In the genomic region with DNA sequence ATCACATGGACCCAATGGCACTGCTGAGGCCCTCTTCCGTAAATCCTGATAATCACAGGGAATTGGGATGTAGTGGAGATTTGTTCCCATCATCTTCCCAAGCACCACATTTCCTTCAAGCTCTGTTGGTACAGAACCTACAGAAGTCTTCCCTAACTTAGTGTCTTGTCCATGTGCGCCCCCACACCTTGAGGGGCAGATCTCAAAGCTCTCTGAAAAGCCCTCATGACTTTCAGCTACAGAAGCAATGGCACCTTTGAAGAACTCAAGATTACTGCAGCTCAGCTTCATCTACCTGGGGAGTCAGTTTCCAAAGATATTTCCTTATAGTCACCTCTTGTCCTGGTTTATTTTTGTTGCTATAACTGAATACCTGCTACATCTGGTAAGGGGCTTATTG, we compare ENCODE assay signal across 31 cellular contexts. TPM values are rescaled to one million over a fixed set of nuclear protein-coding genes. Genes with fewer than 3 reads are reported as not detected.
"Had no signal": no experiment of that assay in that cellular context is flagged by ENCODE, and none has a peak within 500 bp of the region (broad histone marks: within the 10 kb centered on the region; RNA-seq: fewer than 3 reads in every experiment).

No MANE protein-coding gene starts in this region.

- ATAC-seq: stimulated activated effector memory CD8-positive, alpha-beta T cell treated with anti-CD3 and anti-CD28 coated beads, Interleukin-12 subunit alpha, Interleukin-12 subunit beta, amount 100 ng/mL, for 72 hours; stimulated activated memory B cell treated with anti-CD40 and anti-IgM and Interleukin-4, amounts not matched to agents 10 μg/mL and 1 μg/mL and 100 μg/mL, for 72 hours; stimulated activated naive B cell treated with anti-CD40 and anti-IgM and Interleukin-4, amounts not matched to agents 10 μg/mL and 1 μg/mL and 100 μg/mL, for 72 hours; stimulated activated naive CD8-positive, alpha-beta T cell treated with anti-CD3 and anti-CD28 coated beads, Interleukin-15, amount 100 ng/mL, for 72 hours; stimulated activated naive CD8-positive, alpha-beta T cell treated with anti-CD3 and anti-CD28 coated beads, Interleukin-15, Interleukin-2, amounts not matched to agents 100 U/mL and 50 U/mL, for 24 hours; upper lobe of right lung had no signal

- H3K4me3 Mint-ChIP-seq: stimulated activated effector memory CD8-positive, alpha-beta T cell treated with anti-CD3 and anti-CD28 coated beads, Interleukin-12 subunit alpha, Interleukin-12 subunit beta, amount 100 ng/mL, for 72 hours; stimulated activated memory B cell treated with anti-CD40 and anti-IgM and Interleukin-4, amounts not matched to agents 10 μg/mL and 1 μg/mL and 100 μg/mL, for 72 hours; stimulated activated naive B cell treated with anti-CD40 and anti-IgM and Interleukin-4, amounts not matched to agents 10 μg/mL and 1 μg/mL and 100 μg/mL, for 72 hours; stimulated activated naive CD8-positive, alpha-beta T cell treated with anti-CD3 and anti-CD28 coated beads, Interleukin-15, amount 100 ng/mL, for 72 hours; stimulated activated naive CD8-positive, alpha-beta T cell treated with anti-CD3 and anti-CD28 coated beads, Interleukin-15, Interleukin-2, amounts not matched to agents 100 ng/mL and 50 ng/mL, for 24 hours; type B pancreatic cell had no signal

- H3K4me1 Mint-ChIP-seq: stimulated activated effector memory CD8-positive, alpha-beta T cell treated with anti-CD3 and anti-CD28 coated beads, Interleukin-12 subunit alpha, Interleukin-12 subunit beta, amount 100 ng/mL, for 72 hours; stimulated activated memory B cell treated with anti-CD40 and anti-IgM and Interleukin-4, amounts not matched to agents 10 μg/mL and 1 μg/mL and 100 μg/mL, for 72 hours; stimulated activated naive B cell treated with anti-CD40 and anti-IgM and Interleukin-4, amounts not matched to agents 10 μg/mL and 1 μg/mL and 100 μg/mL, for 72 hours; stimulated activated naive CD8-positive, alpha-beta T cell treated with anti-CD3 and anti-CD28 coated beads, Interleukin-15, amount 100 ng/mL, for 72 hours had no signal

- DNase-seq: stimulated activated CD4-positive, alpha-beta T cell treated with anti-CD3 and anti-CD28 coated beads, Interleukin-2, amount 100 ng/mL, for 48 hours; stimulated activated CD4-positive, alpha-beta T cell treated with anti-CD3 and anti-CD28 coated beads, Interleukin-4, amount 100 ng/mL, for 1 hour; stimulated activated CD4-positive, alpha-beta T cell treated with anti-CD3 and anti-CD28 coated beads, Interleukin-4, amount 100 ng/mL, for 24 hours; stimulated activated CD4-positive, alpha-beta T cell treated with anti-CD3 and anti-CD28 coated beads, Interleukin-4, amount 100 ng/mL, for 4 hours; stimulated activated CD8-positive, alpha-beta memory T cell treated with anti-CD3 and anti-CD28 coated beads, Interleukin-4, amount 100 ng/mL, for 48 hours; stimulated activated naive B cell treated with anti-CD40 and anti-IgM and Interleukin-4, amounts not matched to agents 10 μg/mL and 1 μg/mL and 100 μg/mL, for 72 hours; stimulated activated naive CD4-positive, alpha-beta T cell; stimulated activated naive CD4-positive, alpha-beta T cell treated with Interleukin-2 at 50 U/mL for 16 hours; stimulated activated naive CD8-positive, alpha-beta T cell treated with anti-CD3 and anti-CD28 coated beads, Interleukin-15, amount 100 ng/mL, for 72 hours; stimulated activated naive CD8-positive, alpha-beta T cell treated with anti-CD3 and anti-CD28 coated beads, Interleukin-15, Interleukin-2, amounts not matched to agents 100 U/mL and 50 U/mL, for 24 hours; stomach; substantia nigra; testis; thyroid gland; tibial artery; transverse colon; trophoblast cell; upper lobe of left lung; upper lobe of right lung; uterus had no signal

- H3K27me3 Mint-ChIP-seq: stimulated activated memory B cell treated with anti-CD40 and anti-IgM and Interleukin-4, amounts not matched to agents 10 μg/mL and 1 μg/mL and 100 μg/mL, for 72 hours; stimulated activated naive B cell treated with anti-CD40 and anti-IgM and Interleukin-4, amounts not matched to agents 10 μg/mL and 1 μg/mL and 100 μg/mL, for 72 hours; stimulated activated naive CD8-positive, alpha-beta T cell treated with anti-CD3 and anti-CD28 coated beads, Interleukin-15, amount 100 ng/mL, for 72 hours; stimulated activated naive CD8-positive, alpha-beta T cell treated with anti-CD3 and anti-CD28 coated beads, Interleukin-15, Interleukin-2, amounts not matched to agents 100 ng/mL and 50 ng/mL, for 24 hours; type B pancreatic cell had no signal

- H3K27ac Mint-ChIP-seq: stimulated activated effector memory CD8-positive, alpha-beta T cell treated with anti-CD3 and anti-CD28 coated beads, Interleukin-12 subunit alpha, Interleukin-12 subunit beta, amount 100 ng/mL, for 72 hours; stimulated activated memory B cell treated with anti-CD40 and anti-IgM and Interleukin-4, amounts not matched to agents 10 μg/mL and 1 μg/mL and 100 μg/mL, for 72 hours; stimulated activated naive B cell treated with anti-CD40 and anti-IgM and Interleukin-4, amounts not matched to agents 10 μg/mL and 1 μg/mL and 100 μg/mL, for 72 hours; stimulated activated naive CD8-positive, alpha-beta T cell treated with anti-CD3 and anti-CD28 coated beads, Interleukin-15, amount 100 ng/mL, for 72 hours; stimulated activated naive CD8-positive, alpha-beta T cell treated with anti-CD3 and anti-CD28 coated beads, Interleukin-15, Interleukin-2, amounts not matched to agents 100 ng/mL and 50 ng/mL, for 24 hours; type B pancreatic cell had no signal

- H3K36me3 Mint-ChIP-seq: stimulated activated effector memory CD8-positive, alpha-beta T cell treated with anti-CD3 and anti-CD28 coated beads, Interleukin-12 subunit alpha, Interleukin-12 subunit beta, amount 100 ng/mL, for 72 hours; stimulated activated memory B cell treated with anti-CD40 and anti-IgM and Interleukin-4, amounts not matched to agents 10 μg/mL and 1 μg/mL and 100 μg/mL, for 72 hours; stimulated activated naive B cell treated with anti-CD40 and anti-IgM and Interleukin-4, amounts not matched to agents 10 μg/mL and 1 μg/mL and 100 μg/mL, for 72 hours had no signal

RNA-seq across cellular contexts. Expression of gene MYF5, which starts 54.2 kb away (rescaled TPM):
- total RNA-seq: stomach, subcutaneous adipose tissue, suprapubic skin, temporal lobe, testis, thoracic aorta, thyroid gland, tibial nerve, transverse colon, upper lobe of left lung, upper lobe of right lung, ureter, uterus, vagina had no signal
